In genomic region chr22:24426436-24426835, GRCh38 we compare ENCODE assay signal across 15 cellular contexts. TPM values are rescaled to one million over a fixed set of nuclear protein-coding genes. Genes with fewer than 3 reads are reported as not detected.
A peak's percentile ranks its signal among the peaks of the same experiment; 100 is the strongest.
DNase-seq lines count a peak whose midpoint lies in the region; ATAC-seq and TF ChIP-seq lines count a peak whose summit lies in the region.
"Had no signal": no experiment of that assay in that cellular context is flagged by ENCODE, and none has a peak within 500 bp of the region (broad histone marks: within the 10 kb centered on the region; RNA-seq: fewer than 3 reads in every experiment).

No MANE protein-coding gene starts in this region.

- CTCF ChIA-PET in activated CD4-positive, alpha-beta T cell treated with anti-CD3 and anti-CD28 coated beads, Interleukin-2, amount 10 ng/mL, durations not matched to agents 7 days and 5 days (lab: Charles Lee): interaction anchor here (0.6 to 1.1 kb wide), 2 partner anchors 35 to 60 kb away, joined by 3 read pairs; no protein-coding TSS in a partner anchor

- POLR2A ChIA-PET in activated CD4-positive, alpha-beta T cell treated with anti-CD3 and anti-CD28 coated beads, Interleukin-2, amount 10 ng/mL, durations not matched to agents 7 days and 5 days (lab: Charles Lee): interaction anchor here (0.5 kb wide), 1 partner anchor 512 kb away, joined by 3 read pairs; no protein-coding TSS in a partner anchor

- TF ChIP-seq POLR2A in GM18505 (IDR thresholded peaks at IDR 0.05; ENCODE audit: borderline replicate concordance, extremely low read depth, insufficient read depth, insufficient read length): no peak

- H3K4me2 ChIP-seq in SU-DHL-6 (ENCODE audit: low read depth, low read length, poor library complexity, severe bottlenecking): peak overlapping the region; percentile 77

- peak overlapping the region; percentile 97 for H3K27ac Mint-ChIP-seq in activated CD4-positive, alpha-beta T cell treated with anti-CD3 and anti-CD28 coated beads, Interleukin-2, amount 10 ng/mL, durations not matched to agents 7 days and 5 days
- H3K27ac Mint-ChIP-seq in stimulated activated naive CD8-positive, alpha-beta T cell treated with anti-CD3 and anti-CD28 coated beads, Interleukin-15, amount 100 ng/mL, for 72 hours: peak overlapping the region; percentile 35 to 97

- peaks cover 10 to 43% of the 10 kb centered on the region in 2 donors for H3K4me1 ChIP-seq in duodenal mucosa (ENCODE audit: control insufficient read depth in 1 of 2, insufficient read depth in 2 of 2, low read length in 2 of 2)

- H3K4me3 Mint-ChIP-seq in activated CD4-positive, alpha-beta T cell treated with anti-CD3 and anti-CD28 coated beads, Interleukin-2, amount 10 ng/mL, durations not matched to agents 7 days and 5 days: peak overlapping the region; percentile 86
- peak overlapping the region; percentile 91 to 94 for H3K4me3 Mint-ChIP-seq in stimulated activated naive CD8-positive, alpha-beta T cell treated with anti-CD3 and anti-CD28 coated beads, Interleukin-15, amount 100 ng/mL, for 72 hours

- no peaks in the 10 kb centered on the region for H4K20me1 ChIP-seq in SU-DHL-6 (ENCODE audit: low read depth, low read length)

- no peak for ATAC-seq in stimulated activated naive CD8-positive, alpha-beta T cell treated with anti-CD3 and anti-CD28 coated beads, Interleukin-15, amount 100 ng/mL, for 72 hours
- ATAC-seq in GM18505 (IDR thresholded peaks at IDR 0.05; ENCODE audit: unreplicated experiment) (no peak), HG03039 (IDR thresholded peaks at IDR 0.05; ENCODE audit: unreplicated experiment) (no peak)
- no peak for ATAC-seq in activated CD4-positive, CD25-positive, alpha-beta regulatory T cell treated with anti-CD3 and anti-CD28 coated beads, Interleukin-2, amount 50 U/mL, for 24 hours

- H3K4me1 Mint-ChIP-seq in activated CD4-positive, alpha-beta T cell treated with anti-CD3 and anti-CD28 coated beads, Interleukin-2, amount 10 ng/mL, durations not matched to agents 7 days and 5 days: peaks cover 64% of the 10 kb centered on the region
- H3K4me1 Mint-ChIP-seq in stimulated activated naive CD8-positive, alpha-beta T cell treated with anti-CD3 and anti-CD28 coated beads, Interleukin-15, amount 100 ng/mL, for 72 hours: peaks cover 77% of the 10 kb centered on the region

- no peaks in the 10 kb centered on the region for H3K27me3 ChIP-seq in SU-DHL-6 (ENCODE audit: low read length)
- H3K27me3 ChIP-seq in duodenal mucosa (ENCODE audit: control insufficient read depth in 1 of 2, insufficient read depth in 2 of 2, low read length in 2 of 2): peaks cover 6 to 23% of the 10 kb centered on the region in 2 donors
- H3K27me3 ChIP-seq: right lobe of liver had no signal

- no peak overlapping the region for H2AFZ ChIP-seq in SU-DHL-6 (ENCODE audit: low read depth, low read length, severe bottlenecking)

- H3K9me3 ChIP-seq in SU-DHL-6 (ENCODE audit: insufficient read depth, low read length) (no peaks in the 10 kb centered on the region), duodenal mucosa (ENCODE audit: control insufficient read depth in 1 of 2, low read length in 2 of 2) (no peaks in the 10 kb centered on the region)
- H3K9me3 ChIP-seq: right lobe of liver had no signal

- no peak for DNase-seq in activated CD4-positive, alpha-beta T cell treated with anti-CD3 and anti-CD28 coated beads, Interleukin-2, amount 10 ng/mL, durations not matched to agents 7 days and 5 days
- DNase-seq in activated CD4-positive, alpha-beta T cell treated with anti-CD3 and anti-CD28 coated beads, Interleukin-2, amount 50 U/mL, for 1 hour: no peak
- DNase-seq in stimulated activated naive CD8-positive, alpha-beta T cell treated with anti-CD3 and anti-CD28 coated beads, Interleukin-15, amount 100 ng/mL, for 72 hours: no peak
- DNase-seq: activated CD4-positive, alpha-beta T cell treated with anti-CD3 and anti-CD28 coated beads for 48 hours; hypothalamus; KBM-7; NCI-H1417 treated with DMSO at 0.1 percent for 48 hours; right lobe of liver; stimulated activated CD4-positive, alpha-beta T cell treated with anti-CD3 and anti-CD28 coated beads, Interleukin-4, amount 100 ng/mL, for 24 hours had no signal

- peak overlapping the region; percentile 87 for H3K9ac ChIP-seq in SU-DHL-6 (ENCODE audit: low read length)
- peak overlapping the region in 1 of 2 donors; percentile 33 for H3K9ac ChIP-seq in duodenal mucosa (ENCODE audit: low read depth in 1 of 2, low read length in 2 of 2)

- H3K36me3 ChIP-seq in SU-DHL-6 (ENCODE audit: low read length) (no peaks in the 10 kb centered on the region), duodenal mucosa (ENCODE audit: control insufficient read depth in 1 of 2, insufficient read depth in 2 of 2, low read length in 2 of 2) (no peaks in the 10 kb centered on the region)
- H3K36me3 ChIP-seq: right lobe of liver had no signal

- H3K4me3 ChIP-seq in SU-DHL-6 (ENCODE audit: insufficient read depth, low read length, poor library complexity, severe bottlenecking) (peak overlapping the region; percentile 69), duodenal mucosa (ENCODE audit: low read depth in 1 of 2, low read length in 2 of 2) (no peak overlapping the region)
- H3K4me3 ChIP-seq: coronary artery, right lobe of liver had no signal

- peak overlapping the region; percentile 99 for H3K27ac ChIP-seq in SU-DHL-6 (ENCODE audit: low read depth, low read length)
- H3K27ac ChIP-seq in duodenal mucosa (ENCODE audit: low read depth, low read length): peak overlapping the region; percentile 10

- H3F3A ChIP-seq in SU-DHL-6 (ENCODE audit: insufficient read depth): peaks cover 32% of the 10 kb centered on the region

- H3K27me3 Mint-ChIP-seq in activated CD4-positive, alpha-beta T cell treated with anti-CD3 and anti-CD28 coated beads, Interleukin-2, amount 10 ng/mL, durations not matched to agents 7 days and 5 days: peaks cover 8% of the 10 kb centered on the region
- peaks cover 9% of the 10 kb centered on the region for H3K27me3 Mint-ChIP-seq in stimulated activated naive CD8-positive, alpha-beta T cell treated with anti-CD3 and anti-CD28 coated beads, Interleukin-15, amount 100 ng/mL, for 72 hours

- peaks cover 12% of the 10 kb centered on the region for H3K36me3 Mint-ChIP-seq in activated CD4-positive, alpha-beta T cell treated with anti-CD3 and anti-CD28 coated beads, Interleukin-2, amount 10 ng/mL, durations not matched to agents 7 days and 5 days (ENCODE audit: low read depth)

- TF ChIP-seq CTCF in SU-DHL-6 (IDR thresholded peaks at IDR 0.05; ENCODE audit: insufficient read depth, low read length, poor library complexity, severe bottlenecking): no peak

- no peaks in the 10 kb centered on the region for H3K9me2 ChIP-seq in SU-DHL-6 (replicated peaks; ENCODE audit: insufficient read depth, low read length)

- peaks cover 52% of the 10 kb centered on the region for H3K79me2 ChIP-seq in SU-DHL-6 (ENCODE audit: insufficient read depth, low read length)

- H3K9me3 Mint-ChIP-seq in activated CD4-positive, alpha-beta T cell treated with anti-CD3 and anti-CD28 coated beads, Interleukin-2, amount 10 ng/mL, durations not matched to agents 7 days and 5 days: no peaks in the 10 kb centered on the region
- H3K9me3 Mint-ChIP-seq in stimulated activated naive CD8-positive, alpha-beta T cell treated with anti-CD3 and anti-CD28 coated beads, Interleukin-15, amount 100 ng/mL, for 72 hours: no peaks in the 10 kb centered on the region

RNA-seq across cellular contexts. Expression of gene ADORA2A, which starts 1.0 kb away (rescaled TPM):
- 10 to 100 TPM; 25.3 to 29.0 TPM for total RNA-seq in activated CD4-positive, alpha-beta T cell treated with anti-CD3 and anti-CD28 coated beads, Interleukin-2, amount 10 ng/mL, durations not matched to agents 7 days and 5 days
